In genomic region chr5:71586052-71586940, GRCh38 we compare ENCODE assay signal across 9 cellular contexts. TPM values are rescaled to one million over a fixed set of nuclear protein-coding genes. Genes with fewer than 3 reads are reported as not detected.
DNase-seq lines count a peak whose midpoint lies in the region; ATAC-seq, FAIRE-seq and TF ChIP-seq lines count a peak whose summit lies in the region.
"Had no signal": no experiment of that assay in that cellular context is flagged by ENCODE, and none has a peak within 500 bp of the region (broad histone marks: within the 10 kb centered on the region; RNA-seq: fewer than 3 reads in every experiment).

No MANE protein-coding gene starts in this region.

- H3K27ac Mint-ChIP-seq in nephron = peak overlapping the region; percentile 76 to 93 (median 89)

- H3K36me3 ChIP-seq in ectodermal cell (ENCODE audit: control insufficient read depth, insufficient read depth, low read length) = no peaks in the 10 kb centered on the region

- peak overlapping the region; percentile 73 for H3K4me3 ChIP-seq in ectodermal cell (ENCODE audit: insufficient read depth, low read depth, low read length)

- peaks cover 4% of the 10 kb centered on the region for H3K36me3 Mint-ChIP-seq in nephron (ENCODE audit: low read depth)

- peak overlapping the region; percentile 89 to 95 (median 92) for H3K4me3 Mint-ChIP-seq in nephron

- CTCF ChIA-PET in RWPE1 (lab: Yijun Ruan, JAX) = interaction anchor here (4.1 kb wide), 1 partner anchor 15 kb away, joined by 18 read pairs; no protein-coding TSS in a partner anchor

- no peak for FAIRE-seq in GM19239 (lab: Jason Lieb, UNC)

- H3K9me3 Mint-ChIP-seq in nephron = no peaks in the 10 kb centered on the region

- peak; percentile 2 for ATAC-seq in HG02623 (IDR thresholded peaks at IDR 0.05; ENCODE audit: unreplicated experiment)

- TF ChIP-seq CTCF in RWPE1 (conservative IDR thresholded peaks at IDR 0.05; ENCODE audit: low read depth) = no peak
- TF ChIP-seq CTCF in nephron (IDR thresholded peaks at IDR 0.05; ENCODE audit: unreplicated experiment in 3 of 3) = no peak

- peak overlapping the region; percentile 85 for H3K27ac ChIP-seq in RWPE1
- H3K27ac ChIP-seq in ectodermal cell (ENCODE audit: insufficient read depth, low read depth, low read length, poor library complexity, severe bottlenecking) = no peak overlapping the region
- H3K27ac ChIP-seq: VCaP had no signal

- no peaks in the 10 kb centered on the region for H3K4me1 ChIP-seq in ectodermal cell (ENCODE audit: control insufficient read depth, insufficient read depth, low read length)

- H3K27me3 Mint-ChIP-seq in nephron (ENCODE audit: low read depth) = no peaks in the 10 kb centered on the region

- WGBS in ectodermal cell, 2 experiments = 90% methylated on average over 22 of the region's 22 CpGs

- POLR2A ChIA-PET in RWPE1 (lab: Yijun Ruan, JAX; ENCODE audit: low non-redundant PET) = interaction anchor here (0.8 to 2.0 kb wide), 2 partner anchors 15 to 111 kb away, joined by 3 to 9 read pairs; no protein-coding TSS in a partner anchor

- peaks cover 14% of the 10 kb centered on the region for H3K4me1 Mint-ChIP-seq in nephron

- peak; percentile 49 for DNase-seq in DMS153 (lab: John Stamatoyannopoulos, UW)
- no peak for DNase-seq in RWPE1 (ENCODE audit: low spot score)
- no peak for DNase-seq in NCI-H1092 treated with DMSO at 0.1 percent for 48 hours (lab: John Stamatoyannopoulos, UW)
- no peak for DNase-seq in NCI-H1092 (lab: John Stamatoyannopoulos, UW)
- no peak for DNase-seq in GM19239 (ENCODE audit: insufficient read length, low spot score)

- H3K27me3 ChIP-seq in ectodermal cell (ENCODE audit: control insufficient read depth, insufficient read depth, low read length, poor library complexity, severe bottlenecking) = no peaks in the 10 kb centered on the region

- H3K9me3 ChIP-seq in ectodermal cell (ENCODE audit: control insufficient read depth, low read length) = no peaks in the 10 kb centered on the region

RNA-seq across cellular contexts. Expression of gene MCCC2, which starts 0.8 kb away (rescaled TPM):
- 50.7 TPM for polyA plus RNA-seq in ectodermal cell (2013, experiment 1 of 4)
- 55.8 TPM for polyA plus RNA-seq in ectodermal cell (2013, experiment 2 of 4)
- 38.0 TPM for polyA plus RNA-seq in ectodermal cell (2013, experiment 3 of 4)
- polyA plus RNA-seq in ectodermal cell (2013, experiment 4 of 4) = 42.6 TPM
